8 cellular contexts compared by ENCODE assay signal in the genomic region with DNA sequence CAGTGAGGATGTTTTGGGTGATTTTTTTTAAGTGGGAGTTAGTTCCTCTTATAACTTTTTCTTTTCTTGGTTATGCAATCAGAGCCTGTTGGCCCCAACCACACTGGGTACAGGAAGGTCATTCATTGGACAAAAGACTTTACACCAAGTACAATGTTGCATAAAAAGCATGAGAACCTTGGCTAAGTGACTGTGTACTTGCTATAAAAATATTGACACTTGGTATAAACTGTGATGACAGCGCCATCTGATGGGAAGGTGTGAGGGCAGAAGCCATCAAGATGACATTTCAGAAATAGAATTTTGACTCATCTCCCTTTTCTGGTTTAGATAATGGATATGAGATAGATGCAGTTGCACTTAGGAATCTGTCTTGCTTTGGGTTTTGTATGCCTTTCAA.
A peak's percentile ranks its signal among the peaks of the same experiment; 100 is the strongest.
DNase-seq lines count a peak whose midpoint lies in the region; ATAC-seq, FAIRE-seq and TF ChIP-seq lines count a peak whose summit lies in the region.

No MANE protein-coding gene starts in this region.

- no peaks in the 10 kb centered on the region for H3K4me1 ChIP-seq in astrocyte (ENCODE audit: insufficient read depth, low read length)
- H3K4me1 ChIP-seq in keratinocyte (ENCODE audit: control insufficient read depth, extremely low read depth, insufficient read depth, low read length): peaks cover 3% of the 10 kb centered on the region

- DNase-seq in CD1c-positive myeloid dendritic cell (ENCODE audit: extremely low spot score) (peak; percentile 94), HT1080 (ENCODE audit: low read depth) (peak; percentile 55), OCI-M1 (lab: John Stamatoyannopoulos, UW) (peak; percentile 97), astrocyte (ENCODE audit: low read depth) (peak; percentile 25), keratinocyte (ENCODE audit: low read depth, low spot score) (peak; percentile 5), cerebellar nuclear complex (lab: John Stamatoyannopoulos, UW) (no peak)
- DNase-seq in stimulated activated CD4-positive, alpha-beta T cell treated with anti-CD3 and anti-CD28 coated beads, TNF-alpha, amount 100 ng/mL, for 24 hours (ENCODE audit: low read depth in 3 of 3): peak in 2 of 3 experiments; percentile 8 to 17

- FAIRE-seq in astrocyte (lab: Jason Lieb, UNC): peak; percentile 84
- peak; percentile 91 for FAIRE-seq in keratinocyte (lab: Jason Lieb, UNC)

- H4K20me1 ChIP-seq in astrocyte (ENCODE audit: insufficient read depth, low read length) (no peaks in the 10 kb centered on the region), keratinocyte (ENCODE audit: control insufficient read depth, extremely low read depth, insufficient read depth, low read length) (no peaks in the 10 kb centered on the region)

- TF ChIP-seq CTCF in astrocyte (IDR thresholded peaks at IDR 0.05; ENCODE audit: insufficient read depth, low read depth, low read length) (peak; percentile 45), keratinocyte (optimal IDR thresholded peaks at IDR 0.05 in 1 of 3, IDR thresholded peaks at IDR 0.05 in 1 of 3, conservative IDR thresholded peaks at IDR 0.05 in 1 of 3; ENCODE audit: extremely low read depth in 1 of 3, insufficient read depth in 2 of 3, low read length in 3 of 3) (peak; percentile 54 to 77 (median 70))

- no peaks in the 10 kb centered on the region for H3K27me3 ChIP-seq in astrocyte (ENCODE audit: insufficient read depth, low read length)
- no peaks in the 10 kb centered on the region for H3K27me3 ChIP-seq in keratinocyte (ENCODE audit: control insufficient read depth, extremely low read depth, insufficient read depth, low read length)

- H3K4me1 Mint-ChIP-seq in astrocyte (ENCODE audit: low read depth, unreplicated experiment): no peaks in the 10 kb centered on the region

- no peak overlapping the region for H3K4me3 Mint-ChIP-seq in astrocyte (ENCODE audit: unreplicated experiment)

- H3K27ac ChIP-seq in astrocyte (ENCODE audit: low read depth, low read length) (no peak overlapping the region), keratinocyte (ENCODE audit: control insufficient read depth, insufficient read depth, low read length) (no peak overlapping the region)

- H3K9ac ChIP-seq in astrocyte (ENCODE audit: low read length) (no peak overlapping the region), keratinocyte (ENCODE audit: control insufficient read depth, extremely low read depth, insufficient read depth, low read length) (no peak overlapping the region)

- H3K4me3 ChIP-seq in astrocyte (ENCODE audit: insufficient read depth, low read depth, low read length) (no peak overlapping the region), keratinocyte (ENCODE audit: control insufficient read depth in 2 of 3, extremely low read depth in 1 of 3, insufficient read depth in 2 of 3, low read depth in 1 of 3, low read length in 3 of 3) (no peak overlapping the region)

- dilution Hi-C loops in keratinocyte (cut with MboI; ENCODE audit: extremely low pct_ligation_motif_present, low sequenced_read_pairs): no loop called here

- no peak overlapping the region for H3K27ac Mint-ChIP-seq in astrocyte (ENCODE audit: unreplicated experiment)

- peak; percentile 49 for ATAC-seq in GM18873 (IDR thresholded peaks at IDR 0.05; ENCODE audit: low FRiP score, unreplicated experiment)

- no peaks in the 10 kb centered on the region for H3K36me3 ChIP-seq in astrocyte (ENCODE audit: insufficient read depth, low read length)
- H3K36me3 ChIP-seq in keratinocyte (ENCODE audit: control insufficient read depth in 2 of 2, extremely low read depth in 1 of 2, insufficient read depth in 2 of 2, low read length in 2 of 2): no peaks in the 10 kb centered on the region

- H2AFZ ChIP-seq in astrocyte (ENCODE audit: low read depth, low read length): no peak overlapping the region
- no peak overlapping the region for H2AFZ ChIP-seq in keratinocyte (ENCODE audit: control insufficient read depth, low read length)

- H3K4me2 ChIP-seq in astrocyte (ENCODE audit: low read length) (no peak overlapping the region), keratinocyte (ENCODE audit: control insufficient read depth, extremely low read depth, insufficient read depth, low read depth, low read length) (no peak overlapping the region)

- H3K27me3 Mint-ChIP-seq in astrocyte (ENCODE audit: low read depth, unreplicated experiment): no peaks in the 10 kb centered on the region

- H3K9me3 ChIP-seq in astrocyte (ENCODE audit: insufficient read depth, low read depth, low read length): no peaks in the 10 kb centered on the region
- no peaks in the 10 kb centered on the region for H3K9me3 ChIP-seq in keratinocyte (ENCODE audit: control insufficient read depth, low read depth, low read length)

- H3K36me3 Mint-ChIP-seq in astrocyte (ENCODE audit: low read depth, unreplicated experiment): no peaks in the 10 kb centered on the region

- H3K79me2 ChIP-seq in astrocyte (ENCODE audit: insufficient read depth, low read length): no peaks in the 10 kb centered on the region
- H3K79me2 ChIP-seq in keratinocyte (ENCODE audit: control insufficient read depth, insufficient read depth, low read length): no peaks in the 10 kb centered on the region

- H3K9me1 ChIP-seq in keratinocyte (ENCODE audit: control insufficient read depth, extremely low read depth, insufficient read depth, low read length): no peaks in the 10 kb centered on the region

- no peaks in the 10 kb centered on the region for H3K9me3 Mint-ChIP-seq in astrocyte (ENCODE audit: unreplicated experiment)

Comparison
In these comparisons a context has a peak if more than half of its experiments do, and no peak if none do; other contexts are left out.
1. DNase-seq: peak in CD1c-positive myeloid dendritic cell (single experiment), HT1080 (single experiment), OCI-M1 (single experiment), astrocyte (single experiment), keratinocyte (single experiment) and stimulated activated CD4-positive, alpha-beta T cell treated with anti-CD3 and anti-CD28 coated beads, TNF-alpha, amount 100 ng/mL, for 24 hours (2 of 3); none in cerebellar nuclear complex (0 of 2).